In genomic region chrX:42869659-42870476, GRCh38 we compare ENCODE assay signal across 13 cellular contexts.
A peak's percentile ranks its signal among the peaks of the same experiment; 100 is the strongest.
DNase-seq lines count a peak whose midpoint lies in the region; ATAC-seq and TF ChIP-seq lines count a peak whose summit lies in the region.
"Had no signal": no experiment of that assay in that cellular context is flagged by ENCODE, and none has a peak within 500 bp of the region (broad histone marks: within the 10 kb centered on the region; RNA-seq: fewer than 3 reads in every experiment).

No MANE protein-coding gene starts in this region.

- H3K4me3 Mint-ChIP-seq in Calu3 (ENCODE audit: low read depth, unreplicated experiment) = no peak overlapping the region

- no TSS peak for BruUV-seq in Calu3 (replicated peaks; lab: Mats Ljungman, UMichigan)

- intact Hi-C loops in Right ventricle myocardium inferior (cut with DNase I) = no loop called here
- intact Hi-C loops in Calu3 (cut with micrococcal nuclease; ENCODE audit: unreplicated experiment) = no loop called here

- no peaks in the 10 kb centered on the region for H3K36me3 Mint-ChIP-seq in Calu3 (ENCODE audit: insufficient read depth, unreplicated experiment)

- DNase-seq in GM10266 (ENCODE audit: extremely low spot score) (peak; percentile 5), Right ventricle myocardium inferior (ENCODE audit: missing footprints) (no peak), Calu3 (no peak), mucosa of gallbladder (ENCODE audit: low spot score) (no peak)
- DNase-seq: AML-193, colonic mucosa, head of caudate nucleus, small intestine, stomach had no signal

- ATAC-seq in GM19328 (IDR thresholded peaks at IDR 0.05; ENCODE audit: unreplicated experiment) (peak; percentile 79), HG02840 (IDR thresholded peaks at IDR 0.05; ENCODE audit: low FRiP score, unreplicated experiment) (peak; percentile 92), HG03565 (IDR thresholded peaks at IDR 0.05; ENCODE audit: unreplicated experiment) (peak; percentile 84), Right ventricle myocardium inferior (no peak), SK-N-SH treated with all-trans-retinoic acid at 6 μM for 48 hours (no peak)

- H3K4me1 Mint-ChIP-seq in Calu3 (ENCODE audit: low read depth, unreplicated experiment) = no peaks in the 10 kb centered on the region

- H3K9me3 Mint-ChIP-seq in Calu3 (ENCODE audit: low read depth, unreplicated experiment) = no peaks in the 10 kb centered on the region

- H3K27me3 Mint-ChIP-seq in Calu3 (ENCODE audit: unreplicated experiment) = no peaks in the 10 kb centered on the region

- no peak overlapping the region for H3K27ac Mint-ChIP-seq in Calu3 (ENCODE audit: unreplicated experiment)

- TF ChIP-seq CTCF in GM10266 (IDR thresholded peaks at IDR 0.05; ENCODE audit: control insufficient read depth, insufficient read depth, low read depth, missing control alignments) (no peak), Calu3 (IDR thresholded peaks at IDR 0.05; ENCODE audit: unreplicated experiment) (no peak)

- CTCF ChIA-PET in Calu3 (lab: Charles Lee) = no interaction called here

TF ChIP-seq in SK-N-SH treated with all-trans-retinoic acid at 6 μM for 48 hours, 23 proteins besides CTCF, POLR2A, EP300 and RAD21:
- TF ChIP-seq TOX (CRISPR knock-in tag; IDR thresholded peaks at IDR 0.05; ENCODE audit: borderline replicate concordance) (no peak), ZNF70 (CRISPR knock-in tag; IDR thresholded peaks at IDR 0.05) (no peak), TCF4 (CRISPR knock-in tag; IDR thresholded peaks at IDR 0.05; ENCODE audit: borderline replicate concordance) (no peak), BACH2 (CRISPR knock-in tag; IDR thresholded peaks at IDR 0.05; ENCODE audit: borderline replicate concordance) (no peak), ZNF8 (CRISPR knock-in tag; IDR thresholded peaks at IDR 0.05) (no peak), CSDC2 (CRISPR knock-in tag; IDR thresholded peaks at IDR 0.05) (no peak), ZFP30 (CRISPR knock-in tag; IDR thresholded peaks at IDR 0.05) (no peak), POU6F1 (CRISPR knock-in tag; IDR thresholded peaks at IDR 0.05; ENCODE audit: borderline replicate concordance, low read depth) (no peak), ISL1 (CRISPR knock-in tag; IDR thresholded peaks at IDR 0.05) (no peak), PPARA (CRISPR knock-in tag; IDR thresholded peaks at IDR 0.05; ENCODE audit: borderline replicate concordance) (no peak), ARNTL (CRISPR knock-in tag; IDR thresholded peaks at IDR 0.05; ENCODE audit: borderline replicate concordance, low read depth) (no peak), GLIS3 (CRISPR knock-in tag; IDR thresholded peaks at IDR 0.05) (no peak), RARB (CRISPR knock-in tag; IDR thresholded peaks at IDR 0.05) (no peak), OSR1 (CRISPR knock-in tag; IDR thresholded peaks at IDR 0.05) (no peak), ZFP3 (CRISPR knock-in tag; IDR thresholded peaks at IDR 0.05) (no peak), CSRNP3 (CRISPR knock-in tag; IDR thresholded peaks at IDR 0.05) (no peak)
- TF ChIP-seq, protein P1, sequence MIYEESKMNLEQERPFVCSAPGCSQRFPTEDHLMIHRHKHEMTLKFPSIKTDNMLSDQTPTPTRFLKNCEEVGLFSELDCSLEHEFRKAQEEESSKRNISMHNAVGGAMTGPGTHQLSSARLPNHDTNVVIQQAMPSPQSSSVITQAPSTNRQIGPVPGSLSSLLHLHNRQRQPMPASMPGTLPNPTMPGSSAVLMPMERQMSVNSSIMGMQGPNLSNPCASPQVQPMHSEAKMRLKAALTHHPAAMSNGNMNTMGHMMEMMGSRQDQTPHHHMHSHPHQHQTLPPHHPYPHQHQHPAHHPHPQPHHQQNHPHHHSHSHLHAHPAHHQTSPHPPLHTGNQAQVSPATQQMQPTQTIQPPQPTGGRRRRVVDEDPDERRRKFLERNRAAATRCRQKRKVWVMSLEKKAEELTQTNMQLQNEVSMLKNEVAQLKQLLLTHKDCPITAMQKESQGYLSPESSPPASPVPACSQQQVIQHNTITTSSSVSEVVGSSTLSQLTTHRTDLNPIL (CRISPR knock-in tag; IDR thresholded peaks at IDR 0.05; ENCODE audit: low read depth) = no peak
- TF ChIP-seq, protein P2, sequence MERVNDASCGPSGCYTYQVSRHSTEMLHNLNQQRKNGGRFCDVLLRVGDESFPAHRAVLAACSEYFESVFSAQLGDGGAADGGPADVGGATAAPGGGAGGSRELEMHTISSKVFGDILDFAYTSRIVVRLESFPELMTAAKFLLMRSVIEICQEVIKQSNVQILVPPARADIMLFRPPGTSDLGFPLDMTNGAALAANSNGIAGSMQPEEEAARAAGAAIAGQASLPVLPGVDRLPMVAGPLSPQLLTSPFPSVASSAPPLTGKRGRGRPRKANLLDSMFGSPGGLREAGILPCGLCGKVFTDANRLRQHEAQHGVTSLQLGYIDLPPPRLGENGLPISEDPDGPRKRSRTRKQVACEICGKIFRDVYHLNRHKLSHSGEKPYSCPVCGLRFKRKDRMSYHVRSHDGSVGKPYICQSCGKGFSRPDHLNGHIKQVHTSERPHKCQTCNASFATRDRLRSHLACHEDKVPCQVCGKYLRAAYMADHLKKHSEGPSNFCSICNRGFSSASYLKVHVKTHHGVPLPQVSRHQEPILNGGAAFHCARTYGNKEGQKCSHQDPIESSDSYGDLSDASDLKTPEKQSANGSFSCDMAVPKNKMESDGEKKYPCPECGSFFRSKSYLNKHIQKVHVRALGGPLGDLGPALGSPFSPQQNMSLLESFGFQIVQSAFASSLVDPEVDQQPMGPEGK (CRISPR knock-in tag; IDR thresholded peaks at IDR 0.05; ENCODE audit: borderline replicate concordance) = no peak
TF ChIP-seq in SK-N-SH treated with all-trans-retinoic acid at 6 μM for 48 hours: peak in this region for 0.

Comparison
In these comparisons a context has a peak if more than half of its experiments do, and no peak if none do; other contexts are left out.
1. ATAC-seq: peak in GM19328 (single experiment), HG02840 (single experiment) and HG03565 (single experiment); none in Right ventricle myocardium inferior (single experiment) and SK-N-SH treated with all-trans-retinoic acid at 6 μM for 48 hours (single experiment).